ENCODE assay signal across 14 cellular contexts in the genomic region with DNA sequence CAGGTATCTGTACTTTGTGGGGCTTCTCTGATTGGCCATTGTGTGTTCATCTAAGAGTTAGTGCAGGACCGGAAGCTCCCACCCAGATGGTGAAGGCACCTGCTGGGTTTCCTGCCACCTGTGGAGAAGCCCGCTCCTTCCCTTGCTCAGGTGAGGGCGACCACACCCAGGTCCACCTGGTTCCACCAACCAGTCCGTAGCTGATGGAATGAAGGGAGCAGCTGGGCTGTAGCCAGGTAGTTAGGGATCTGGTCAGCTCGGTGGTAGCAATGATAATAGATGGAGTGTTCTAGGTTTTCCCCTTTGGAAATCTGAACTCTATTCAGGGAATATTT.
"Had no signal": no experiment of that assay in that cellular context is flagged by ENCODE, and none has a peak within 500 bp of the region (broad histone marks: within the 10 kb centered on the region; RNA-seq: fewer than 3 reads in every experiment).

No MANE protein-coding gene starts in this region.

- H3K36me3 ChIP-seq: right atrium auricular region, suprapubic skin, upper lobe of left lung had no signal

- H3K9me3 ChIP-seq: right atrium auricular region, suprapubic skin, upper lobe of left lung had no signal

- H3K27ac ChIP-seq: right atrium auricular region, suprapubic skin, upper lobe of left lung had no signal

- FAIRE-seq: islet of Langerhans had no signal

- H3K4me3 ChIP-seq: lung, right atrium auricular region, suprapubic skin, upper lobe of left lung had no signal

- ATAC-seq: activated CD8-positive, alpha-beta T cell treated with anti-CD3 and anti-CD28 coated beads for 36 hours; effector memory CD8-positive, alpha-beta T cell; left lobe of liver had no signal

- DNase-seq: activated CD4-positive, alpha-beta T cell treated with anti-CD3 and anti-CD28 coated beads, Interleukin-2, amount 10 ng/mL, durations not matched to agents 24 days and 14 days; activated CD8-positive, alpha-beta T cell treated with anti-CD3 and anti-CD28 coated beads for 36 hours; activated naive CD4-positive, alpha-beta T cell treated with Interleukin-2 at 50 U/mL for 16 hours; activated T-cell treated with anti-CD3 and anti-CD28 coated beads, Interleukin-2, amount 50 U/mL, for 24 hours; caudate nucleus; effector memory CD8-positive, alpha-beta T cell; stimulated activated naive CD8-positive, alpha-beta T cell treated with anti-CD3 and anti-CD28 coated beads, Interleukin-15, amount 100 ng/mL, for 72 hours; T1000; upper lobe of left lung had no signal

- H3K27me3 ChIP-seq: right atrium auricular region, suprapubic skin, upper lobe of left lung had no signal
